18 cellular contexts compared by ENCODE assay signal in genomic region chr6:85436939-85437495, GRCh38.
"Had no signal": no experiment of that assay in that cellular context is flagged by ENCODE, and none has a peak within 500 bp of the region (broad histone marks: within the 10 kb centered on the region; RNA-seq: fewer than 3 reads in every experiment).

No MANE protein-coding gene starts in this region.

- DNase-seq: activated CD4-positive, alpha-beta T cell treated with anti-CD3 and anti-CD28 coated beads for 36 hours; activated CD4-positive, alpha-beta T cell treated with anti-CD3 and anti-CD28 coated beads, Interleukin-2, amount 50 U/mL, for 4 hours; activated CD8-positive, alpha-beta memory T cell treated with anti-CD3 and anti-CD28 coated beads for 24 hours; activated CD8-positive, alpha-beta memory T cell treated with anti-CD3 and anti-CD28 coated beads, Interleukin-2, amount 50 U/mL, for 4 hours; activated T-cell treated with anti-CD3 and anti-CD28 coated beads, Interleukin-2, amount 50 U/mL, for 24 hours; aorta; effector memory CD8-positive, alpha-beta T cell; head of caudate nucleus; hypothalamus; left ventricle myocardium superior; pancreas; right cardiac atrium; stimulated activated CD4-positive, alpha-beta T cell treated with anti-CD3 and anti-CD28 coated beads, Interleukin-1b, Interleukin-23, amount 100 ng/mL, for 48 hours; stimulated activated naive CD8-positive, alpha-beta T cell treated with anti-CD3 and anti-CD28 coated beads, Interleukin-15, amount 100 ng/mL, for 72 hours; T1000 had no signal

- H3K36me3 ChIP-seq: esophagus muscularis mucosa, gastroesophageal sphincter, pancreas, tibial nerve had no signal

- H3K27me3 ChIP-seq: esophagus muscularis mucosa, gastroesophageal sphincter, pancreas, tibial nerve had no signal

- H3K27ac ChIP-seq: pancreas had no signal

- H3K4me1 ChIP-seq: esophagus muscularis mucosa, gastroesophageal sphincter, pancreas had no signal

- H3K9me3 ChIP-seq: pancreas, tibial nerve had no signal

- H3K4me3 ChIP-seq: esophagus muscularis mucosa, gastroesophageal sphincter, pancreas, tibial nerve had no signal
